8 cellular contexts compared by ENCODE assay signal in genomic region chr19:42242071-42242511, GRCh38. TPM values are rescaled to one million over a fixed set of nuclear protein-coding genes. Genes with fewer than 3 reads are reported as not detected.
A peak's percentile ranks its signal among the peaks of the same experiment; 100 is the strongest.
DNase-seq lines count a peak whose midpoint lies in the region; ATAC-seq and FAIRE-seq lines count a peak whose summit lies in the region.

No MANE protein-coding gene starts in this region.

- H3K4me1 ChIP-seq in adipocyte (ENCODE audit: control insufficient read depth, insufficient read depth, low read length): peaks cover 30% of the 10 kb centered on the region
- H3K4me1 ChIP-seq in stomach smooth muscle (ENCODE audit: control insufficient read depth, insufficient read depth, low read length): peaks cover 48% of the 10 kb centered on the region

- H3K27ac ChIP-seq in stomach smooth muscle (ENCODE audit: low read length): peak overlapping the region; percentile 76

- H3K36me3 ChIP-seq in adipocyte (ENCODE audit: control insufficient read depth, insufficient read depth, low read length, severe bottlenecking) (peaks cover 5% of the 10 kb centered on the region), stomach smooth muscle (ENCODE audit: control insufficient read depth in 2 of 2, insufficient read depth in 2 of 2, low read length in 2 of 2) (peaks cover 4 to 6% of the 10 kb centered on the region in 2 donors)

- H3K27me3 ChIP-seq in adipocyte (replicated peaks; ENCODE audit: control insufficient read depth, insufficient read depth, low read length): no peaks in the 10 kb centered on the region
- H3K27me3 ChIP-seq in stomach smooth muscle (ENCODE audit: control insufficient read depth in 1 of 2, insufficient read depth in 2 of 2, low read length in 2 of 2): no peaks in the 10 kb centered on the region

- intact Hi-C loops in posterior vena cava (cut with DNase I): loop anchor here in 1 of 2 donors (10.0 kb wide), 1 partner anchor 53 kb away; no protein-coding TSS in a partner anchor

- peak overlapping the region; percentile 92 for H3K9ac ChIP-seq in adipocyte (ENCODE audit: low read length)
- peak overlapping the region; percentile 86 to 96 for H3K9ac ChIP-seq in stomach smooth muscle (ENCODE audit: low read length in 2 of 2)

- ATAC-seq in GM18502 (IDR thresholded peaks at IDR 0.05; ENCODE audit: poor library complexity, unreplicated experiment) (peak; percentile 2), HG03280 (IDR thresholded peaks at IDR 0.05; ENCODE audit: unreplicated experiment) (peak; percentile 0)

- peak; percentile 63 for DNase-seq in adipocyte (ENCODE audit: low read depth)
- peak; percentile 6 for DNase-seq in kidney tubule cell (ENCODE audit: low spot score)
- no peak for DNase-seq in posterior vena cava (ENCODE audit: low spot score)
- DNase-seq in Kasumi-1 (lab: John Stamatoyannopoulos, UW): no peak
- DNase-seq in urothelium cell line (ENCODE audit: low spot score): no peak

- H3K4me3 ChIP-seq in adipocyte (ENCODE audit: low read length): peak overlapping the region; percentile 89
- H3K4me3 ChIP-seq in stomach smooth muscle (ENCODE audit: low read length in 2 of 2): peak overlapping the region; percentile 87 to 90

- no peak for FAIRE-seq in urothelium cell line (lab: Jason Lieb, UNC)

- H3K9me3 ChIP-seq in adipocyte (ENCODE audit: control insufficient read depth, low read length): no peaks in the 10 kb centered on the region
- H3K9me3 ChIP-seq in stomach smooth muscle (ENCODE audit: control insufficient read depth in 2 of 2, low read length in 2 of 2): no peaks in the 10 kb centered on the region

RNA-seq across cellular contexts. Expression of gene GSK3A, which starts 0.3 kb away (rescaled TPM):
- 10 to 100 TPM; 29.2 to 35.1 TPM for total RNA-seq in posterior vena cava

RNA-seq across cellular contexts. Expression of gene ERF, which starts 12.8 kb away (rescaled TPM):
- 10 to 100 TPM; 47.9 to 54.5 TPM for total RNA-seq in posterior vena cava

RNA-seq across cellular contexts. Expression of gene ZNF526, which starts 22.0 kb away (rescaled TPM):
- 1 to 10 TPM; 8.2 to 8.7 TPM for total RNA-seq in posterior vena cava

RNA-seq across cellular contexts. Expression of gene DEDD2, which starts 24.6 kb away (rescaled TPM):
- 10 to 100 TPM; 12.2 to 13.0 TPM for total RNA-seq in posterior vena cava

RNA-seq across cellular contexts. Expression of gene CIC, which starts 27.0 kb away (rescaled TPM):
- 10 to 100 TPM; 57.7 to 79.0 TPM for total RNA-seq in posterior vena cava

Comparison
In these comparisons a context has a peak if more than half of its experiments do, and no peak if none do; other contexts are left out.
1. DNase-seq: peak in adipocyte (single experiment) and kidney tubule cell (single experiment); none in posterior vena cava (single experiment), Kasumi-1 (0 of 2) and urothelium cell line (single experiment).